Comparison of ENCODE assay signal across 32 cellular contexts in the genomic region with DNA sequence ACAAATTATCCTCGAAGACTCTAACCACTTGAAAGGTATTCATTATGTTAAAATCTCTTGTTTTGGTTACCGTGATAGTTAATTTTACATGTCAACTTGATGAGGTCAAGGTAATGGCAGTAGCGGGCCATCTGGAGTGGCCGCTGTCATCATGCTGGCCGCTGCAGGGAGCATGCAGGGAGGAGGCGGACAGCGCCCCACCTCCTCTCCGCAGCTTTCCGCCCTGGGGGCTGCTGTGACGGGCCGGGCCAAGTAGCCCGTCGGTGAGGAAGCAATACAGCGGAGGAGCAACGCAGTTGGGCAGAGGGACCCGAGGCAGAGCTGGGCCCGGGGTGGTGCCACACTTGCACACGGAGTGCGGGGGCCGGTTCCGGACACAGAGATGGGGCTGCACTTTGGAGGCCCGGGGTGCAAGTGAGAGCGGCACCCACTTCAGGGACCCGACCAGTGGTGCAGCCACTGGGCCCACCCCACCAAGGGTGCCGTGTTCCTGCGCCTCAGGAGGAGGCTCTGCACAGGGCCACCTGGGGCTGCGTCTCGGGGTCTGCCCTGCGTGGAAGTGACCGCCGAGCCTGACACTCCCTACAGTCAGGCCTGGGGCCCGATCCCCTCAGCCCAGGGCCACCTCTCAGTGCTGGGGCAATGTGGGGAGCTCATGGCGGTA.
"Had no signal": no experiment of that assay in that cellular context is flagged by ENCODE, and none has a peak within 500 bp of the region (broad histone marks: within the 10 kb centered on the region; RNA-seq: fewer than 3 reads in every experiment).

No MANE protein-coding gene starts in this region.

- H3K27ac Mint-ChIP-seq: activated CD4-positive, alpha-beta memory T cell treated with anti-CD3 and anti-CD28 coated beads for 36 hours; activated CD4-positive, alpha-beta T cell treated with anti-CD3 and anti-CD28 coated beads, Interleukin-2, amount 10 ng/mL, durations not matched to agents 24 days and 14 days; activated T-cell treated with anti-CD3 and anti-CD28 coated beads, Interleukin-2, amount 50 U/mL, for 24 hours; effector memory CD8-positive, alpha-beta T cell; memory B cell; natural killer cell treated with Interleukin-12 subunit alpha and Interleukin-12 subunit beta and Interleukin-15 and Interleukin-18, amount 100 ng/mL, for 72 hours had no signal

- H3K9me3 ChIP-seq: pancreas, prostate gland, sigmoid colon, testis, transverse colon, uterus had no signal

- H3K36me3 Mint-ChIP-seq: activated CD4-positive, alpha-beta memory T cell treated with anti-CD3 and anti-CD28 coated beads for 36 hours; memory B cell; natural killer cell treated with Interleukin-12 subunit alpha and Interleukin-12 subunit beta and Interleukin-15 and Interleukin-18, amount 100 ng/mL, for 72 hours had no signal

- H3K27ac ChIP-seq: pancreas, prostate gland, sigmoid colon, testis, transverse colon, uterus, WERI-Rb-1 had no signal

- H3K4me1 ChIP-seq: pancreas, prostate gland, sigmoid colon, testis, transverse colon, uterus had no signal

- ATAC-seq: effector memory CD8-positive, alpha-beta T cell; left colon; pancreas had no signal

- H3K27me3 ChIP-seq: pancreas, sigmoid colon, testis, transverse colon, uterus had no signal

- DNase-seq: activated CD4-positive, alpha-beta memory T cell treated with anti-CD3 and anti-CD28 coated beads for 36 hours; activated CD4-positive, alpha-beta T cell treated with anti-CD3 and anti-CD28 coated beads, Interleukin-2, amount 10 ng/mL, durations not matched to agents 24 days and 14 days; activated CD4-positive, CD25-positive, alpha-beta regulatory T cell treated with anti-CD3 and anti-CD28 coated beads, Interleukin-2, amount 50 U/mL, for 72 hours; activated CD8-positive, alpha-beta memory T cell treated with anti-CD3 and anti-CD28 coated beads, Interleukin-2, amount 50 U/mL, for 4 hours; activated gamma-delta T cell; activated naive CD4-positive, alpha-beta T cell treated with anti-CD3 and anti-CD28 coated beads, Interleukin-2, amount 50 U/mL, for 16 hours; activated T-cell treated with anti-CD3 and anti-CD28 coated beads, Interleukin-2, amount 50 U/mL, for 24 hours; amygdala; caudate nucleus; cortex of kidney; effector memory CD8-positive, alpha-beta T cell; erythroblast; foreskin fibroblast; head of caudate nucleus; hippocampal formation; kidney; left colon; sigmoid colon; small intestine; stimulated activated CD4-positive, alpha-beta T cell treated with anti-CD3 and anti-CD28 coated beads, Interleukin-1b, Interleukin-23, amount 100 ng/mL, for 48 hours; stimulated activated CD4-positive, alpha-beta T cell treated with anti-CD3 and anti-CD28 coated beads, Interleukin-4, amount 100 ng/mL, for 4 hours; stimulated activated CD8-positive, alpha-beta memory T cell treated with anti-CD3 and anti-CD28 coated beads, Interleukin-4, amount 100 ng/mL, for 48 hours; stimulated activated naive CD4-positive, alpha-beta T cell; T-helper 9 cell; testis; transverse colon; uterus; WERI-Rb-1 had no signal

- H3K36me3 ChIP-seq: pancreas, prostate gland, sigmoid colon, transverse colon, uterus, WERI-Rb-1 had no signal

- H3K4me3 Mint-ChIP-seq: activated CD4-positive, alpha-beta memory T cell treated with anti-CD3 and anti-CD28 coated beads for 36 hours; activated CD4-positive, alpha-beta T cell treated with anti-CD3 and anti-CD28 coated beads, Interleukin-2, amount 10 ng/mL, durations not matched to agents 24 days and 14 days; activated T-cell treated with anti-CD3 and anti-CD28 coated beads, Interleukin-2, amount 50 U/mL, for 24 hours; effector memory CD8-positive, alpha-beta T cell; memory B cell; natural killer cell treated with Interleukin-12 subunit alpha and Interleukin-12 subunit beta and Interleukin-15 and Interleukin-18, amount 100 ng/mL, for 72 hours had no signal

- H3K4me3 ChIP-seq: pancreas, prostate gland, sigmoid colon, testis, transverse colon, uterus had no signal

- H3K4me1 Mint-ChIP-seq: activated CD4-positive, alpha-beta T cell treated with anti-CD3 and anti-CD28 coated beads, Interleukin-2, amount 10 ng/mL, durations not matched to agents 24 days and 14 days; memory B cell had no signal

- H3K9me3 Mint-ChIP-seq: activated CD4-positive, alpha-beta memory T cell treated with anti-CD3 and anti-CD28 coated beads for 36 hours; activated CD4-positive, alpha-beta T cell treated with anti-CD3 and anti-CD28 coated beads, Interleukin-2, amount 10 ng/mL, durations not matched to agents 24 days and 14 days; activated T-cell treated with anti-CD3 and anti-CD28 coated beads, Interleukin-2, amount 50 U/mL, for 24 hours; effector memory CD8-positive, alpha-beta T cell; natural killer cell treated with Interleukin-12 subunit alpha and Interleukin-12 subunit beta and Interleukin-15 and Interleukin-18, amount 100 ng/mL, for 72 hours had no signal
